ENCODE assay signal across 9 cellular contexts in the genomic region with DNA sequence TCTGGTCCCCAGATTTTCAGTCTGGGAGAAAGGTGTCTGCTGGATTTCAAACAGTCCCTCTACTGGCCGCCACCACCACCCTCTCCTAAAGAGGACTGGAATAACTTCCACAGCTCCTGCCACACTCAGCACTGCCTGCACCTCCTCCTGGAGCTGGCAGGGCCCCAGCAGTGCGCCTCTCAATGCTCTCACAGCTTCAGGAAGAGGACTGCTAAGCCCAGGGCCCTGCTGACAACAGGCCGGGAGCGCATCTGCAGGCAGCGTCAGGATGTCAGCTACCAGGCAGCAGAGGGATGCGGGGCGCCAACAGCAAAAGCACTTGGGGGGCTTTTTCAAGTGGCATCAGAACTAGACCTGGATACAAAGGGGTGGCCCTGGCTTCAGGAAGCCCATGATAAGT. TPM values are rescaled to one million over a fixed set of nuclear protein-coding genes. Genes with fewer than 3 reads are reported as not detected.
DNase-seq lines count a peak whose midpoint lies in the region; ATAC-seq and TF ChIP-seq lines count a peak whose summit lies in the region.
"Not testable (repeated sequence)": the region's sequence is repeated elsewhere in the genome, so short reads cannot be mapped to it uniquely, and the experiment has no call there.
"Had no signal": no experiment of that assay in that cellular context is flagged by ENCODE, and none has a peak within 500 bp of the region (broad histone marks: within the 10 kb centered on the region; RNA-seq: fewer than 3 reads in every experiment).

No MANE protein-coding gene starts in this region.

- peak overlapping the region in 1 of 5 experiments; percentile 1 for H3K4me3 Mint-ChIP-seq in brain

- H3K9me3 ChIP-seq in lower lobe of right lung, upper lobe of left lung: not testable (repeated sequence)

- not testable (repeated sequence) for ATAC-seq in left cardiac atrium; lower lobe of right lung; upper lobe of left lung (ENCODE audit: low FRiP score in 2 of 2)

- peak overlapping the region; percentile 16 to 81 (median 63) for H3K27ac Mint-ChIP-seq in brain

- not testable (repeated sequence) for H3K4me3 ChIP-seq in lower lobe of right lung, upper lobe of left lung

- H3K27ac ChIP-seq in lower lobe of right lung: not testable (repeated sequence)
- H3K27ac ChIP-seq in upper lobe of left lung: peak overlapping the region in 3 of 4 donors; percentile 18 to 66 (median 65)

- H3K36me3 ChIP-seq in lower lobe of right lung, upper lobe of left lung: not testable (repeated sequence)

- not testable (repeated sequence) for H3K36me3 Mint-ChIP-seq in brain

- DNase-seq in DMS 273 (lab: John Stamatoyannopoulos, UW; ENCODE audit: unreplicated experiment): peak; percentile 47
- peak; percentile 22 for DNase-seq in M059J (ENCODE audit: low read depth)
- peak; percentile 34 for DNase-seq in NCI-H510A treated with DMSO at 0.1 percent for 48 hours (lab: John Stamatoyannopoulos, UW)
- DNase-seq in left cardiac atrium: peak; percentile 75
- DNase-seq in lower lobe of right lung: peak; percentile 80
- peak; percentile 68 for DNase-seq in posterior vena cava (ENCODE audit: low spot score)
- peak; percentile 84 to 85 for DNase-seq in upper lobe of left lung

- H3K27me3 Mint-ChIP-seq in brain: not testable (repeated sequence)

- TF ChIP-seq EP300 in upper lobe of left lung (IDR thresholded peaks at IDR 0.05): not testable (repeated sequence)

- TF ChIP-seq CTCF in brain (conservative IDR thresholded peaks at IDR 0.05); lower lobe of right lung (IDR thresholded peaks at IDR 0.05); upper lobe of left lung (IDR thresholded peaks at IDR 0.05): not testable (repeated sequence)

- H3K4me1 Mint-ChIP-seq in brain: peaks cover 67% of the 10 kb centered on the region

- H3K9me3 Mint-ChIP-seq in brain: not testable (repeated sequence)

- 71 to 77% methylated on average over 2 to 7 of the region's 7 CpGs for WGBS in upper lobe of left lung, 2 donors

- not testable (repeated sequence) for H3K27me3 ChIP-seq in lower lobe of right lung (ENCODE audit: low read depth); upper lobe of left lung

- not testable (repeated sequence) for H3K4me1 ChIP-seq in lower lobe of right lung
- peaks cover 0 to 23% (median 4%) of the 10 kb centered on the region in 4 donors for H3K4me1 ChIP-seq in upper lobe of left lung

- TF ChIP-seq POLR2A in upper lobe of left lung (IDR thresholded peaks at IDR 0.05): peak in 1 of 4 donors; percentile 12

- intact Hi-C loops in left cardiac atrium (cut with DNase I): loop anchor here in 1 of 2 donors (5.0 kb wide), 1 partner anchor 40 kb away; the partner anchor contains the start of gene IGSF3
- intact Hi-C loops in lower lobe of right lung (cut with DNase I); posterior vena cava (cut with DNase I): not testable (repeated sequence)

RNA-seq across cellular contexts. Expression of gene IGSF3, which starts 40.2 kb away (rescaled TPM):
- 12.0 and 24.9 TPM in 2 replicates for total RNA-seq in M059J (2014; rRNA removed; shearing (Covaris generic))
- polyA plus RNA-seq in brain (ENCODE audit: insufficient read depth, low read depth, low replicate concordance): 25.4 TPM
- total RNA-seq in left cardiac atrium (10 to 100 TPM; 14.3 to 15.6 TPM), lower lobe of right lung (15.8 TPM), posterior vena cava (1 to 10 TPM; 2.2 to 3.0 TPM), upper lobe of left lung (10 to 100 TPM; 15.1 to 28.3 (median 23.7) TPM)
- polyA plus RNA-seq: CD4-positive, alpha-beta memory T cell had no signal

RNA-seq across cellular contexts. Expression of gene CD58, which starts 56.5 kb away (rescaled TPM):
- 73.2 and 87.1 TPM in 2 replicates for total RNA-seq in M059J (2014; rRNA removed; shearing (Covaris generic))
- polyA plus RNA-seq in brain (ENCODE audit: insufficient read depth, low read depth, low replicate concordance): 1.1 TPM
- total RNA-seq in left cardiac atrium (10 to 100 TPM; 19.6 to 21.1 TPM), lower lobe of right lung (39.5 TPM), posterior vena cava (10 to 100 TPM; 28.3 to 31.6 TPM), upper lobe of left lung (10 to 100 TPM; 17.8 to 52.0 (median 32.4) TPM)

Comparison
In these comparisons a context has a peak if more than half of its experiments do, and no peak if none do; other contexts are left out.
1. DNase-seq: peak in every context shown above with its lines; median percentile 84 in upper lobe of left lung; 80 in lower lobe of right lung; 75 in left cardiac atrium; 68 in posterior vena cava; 47 in DMS 273; 34 in NCI-H510A treated with DMSO at 0.1 percent for 48 hours; 22 in M059J.